15 cellular contexts compared by ENCODE assay signal in the genomic region with DNA sequence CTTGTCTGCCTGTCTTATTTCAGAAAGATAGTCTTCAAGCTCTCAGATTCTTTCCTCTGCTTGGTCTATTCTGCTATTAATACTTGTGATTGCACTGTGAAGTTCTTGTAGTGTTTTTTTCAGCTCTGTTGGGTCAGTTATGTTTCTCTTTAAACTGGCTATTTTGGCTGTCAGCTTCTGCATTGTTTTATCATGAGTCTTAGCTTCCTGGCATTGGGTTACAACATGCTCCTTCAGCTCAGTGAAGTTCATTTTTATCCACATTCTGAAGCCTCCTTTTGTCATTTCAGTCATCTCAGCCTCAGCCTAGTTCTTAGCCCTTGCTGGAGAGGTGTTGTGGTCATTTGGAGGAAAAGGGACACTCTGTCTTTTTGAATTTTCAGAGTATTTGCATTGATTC. TPM values are rescaled to one million over a fixed set of nuclear protein-coding genes. Genes with fewer than 3 reads are reported as not detected.
A peak's percentile ranks its signal among the peaks of the same experiment; 100 is the strongest.
DNase-seq lines count a peak whose midpoint lies in the region; ATAC-seq, FAIRE-seq and TF ChIP-seq lines count a peak whose summit lies in the region.
"Had no signal": no experiment of that assay in that cellular context is flagged by ENCODE, and none has a peak within 500 bp of the region (broad histone marks: within the 10 kb centered on the region; RNA-seq: fewer than 3 reads in every experiment).

No MANE protein-coding gene starts in this region.

- ATAC-seq in HG03039 (IDR thresholded peaks at IDR 0.05; ENCODE audit: unreplicated experiment) (no peak), mucosa of descending colon (no peak), GM21447 (IDR thresholded peaks at IDR 0.05; ENCODE audit: unreplicated experiment) (no peak)
- ATAC-seq: GM12878, left lobe of liver had no signal

- H3K4me1 ChIP-seq in ACC112 (ENCODE audit: control insufficient read depth, insufficient read depth, low read length, unreplicated experiment): peaks cover 21% of the 10 kb centered on the region
- no peaks in the 10 kb centered on the region for H3K4me1 ChIP-seq in mucosa of descending colon (ENCODE audit: low read depth)
- H3K4me1 ChIP-seq: tibial artery had no signal

- no peaks in the 10 kb centered on the region for H3K27me3 ChIP-seq in ACC112 (ENCODE audit: insufficient read depth, low read length)
- no peaks in the 10 kb centered on the region for H3K27me3 ChIP-seq in bronchial epithelial cell (ENCODE audit: control insufficient read depth, insufficient read depth, low read length)
- H3K27me3 ChIP-seq: tibial artery had no signal

- intact Hi-C loops in mucosa of descending colon (cut with DNase I, micrococcal nuclease): no loop called here

- DNase-seq in HTR-8/SVneo (ENCODE audit: insufficient read length, low spot score) (peak; percentile 13), bronchial epithelial cell (ENCODE audit: low read depth) (peak; percentile 63), iris pigment epithelial cell (ENCODE audit: low read depth) (peak; percentile 92), mucosa of descending colon (no peak), NCI-H2227 treated with DMSO at 0.1 percent for 48 hours (lab: John Stamatoyannopoulos, UW) (no peak)
- DNase-seq: activated CD4-positive, alpha-beta memory T cell treated with anti-CD3 and anti-CD28 coated beads for 36 hours; activated gamma-delta T cell; MV-4-11; tibial artery had no signal

- no peaks in the 10 kb centered on the region for H3K79me2 ChIP-seq in ACC112 (ENCODE audit: control insufficient read depth, insufficient read depth, low read length, unreplicated experiment)

- peak overlapping the region; percentile 55 for H3K27ac ChIP-seq in ACC112 (ENCODE audit: low read depth, low read length)
- H3K27ac ChIP-seq: tibial artery had no signal

- H3K9me3 ChIP-seq in mucosa of descending colon: no peaks in the 10 kb centered on the region
- H3K9me3 ChIP-seq: tibial artery had no signal

- no peak for FAIRE-seq in HTR-8/SVneo (lab: Jason Lieb, UNC)
- no peak for FAIRE-seq in bronchial epithelial cell (lab: Jason Lieb, UNC)
- FAIRE-seq: A204.1, GM12878 had no signal

- TF ChIP-seq CTCF in bronchial epithelial cell (IDR thresholded peaks at IDR 0.05; ENCODE audit: insufficient read depth, low read length, severe bottlenecking) (no peak), mucosa of descending colon (IDR thresholded peaks at IDR 0.05) (no peak)

- H3K4me3 ChIP-seq in ACC112 (ENCODE audit: low read depth, low read length) (peak overlapping the region; percentile 42; the same call in 1 of the 2 replicates), bronchial epithelial cell (ENCODE audit: low read depth, low read length) (no peak overlapping the region), mucosa of descending colon (no peak overlapping the region)
- H3K4me3 ChIP-seq: GM12878, tibial artery had no signal

- H3K36me3 ChIP-seq in ACC112 (ENCODE audit: insufficient read depth, low read length) (peaks cover 5% of the 10 kb centered on the region; the same call in 1 of the 2 replicates), bronchial epithelial cell (ENCODE audit: control insufficient read depth, insufficient read depth, low read length) (no peaks in the 10 kb centered on the region), mucosa of descending colon (ENCODE audit: low read depth) (no peaks in the 10 kb centered on the region)
- H3K36me3 ChIP-seq: tibial artery had no signal

- H2AFZ ChIP-seq in ACC112 (ENCODE audit: low read length, unreplicated experiment): peak overlapping the region; percentile 69

RNA-seq across cellular contexts. Expression of a gene that starts 15.5 kb away (rescaled TPM):
- total RNA-seq in bronchial epithelial cell (0.90 and 1.6 TPM in 2 replicates), mucosa of descending colon (10 to 100 TPM in 1 of 3 donors, 1 to 10 TPM in 2; 7.4 to 10.7 (median 7.6) TPM)

RNA-seq across cellular contexts. Expression of a gene that starts 39.2 kb away (rescaled TPM):
- total RNA-seq in bronchial epithelial cell (8.7 and 11.4 TPM in 2 replicates), mucosa of descending colon (10 to 100 TPM; 24.8 to 51.6 (median 31.3) TPM)

Comparison
In these comparisons a context has a peak if more than half of its experiments do, and no peak if none do; other contexts are left out.
1. DNase-seq: peak in HTR-8/SVneo (single experiment), bronchial epithelial cell (single experiment) and iris pigment epithelial cell (single experiment); none in mucosa of descending colon (0 of 3) and NCI-H2227 treated with DMSO at 0.1 percent for 48 hours (single experiment).